Comparison of ENCODE assay signal across 19 cellular contexts in the genomic region with DNA sequence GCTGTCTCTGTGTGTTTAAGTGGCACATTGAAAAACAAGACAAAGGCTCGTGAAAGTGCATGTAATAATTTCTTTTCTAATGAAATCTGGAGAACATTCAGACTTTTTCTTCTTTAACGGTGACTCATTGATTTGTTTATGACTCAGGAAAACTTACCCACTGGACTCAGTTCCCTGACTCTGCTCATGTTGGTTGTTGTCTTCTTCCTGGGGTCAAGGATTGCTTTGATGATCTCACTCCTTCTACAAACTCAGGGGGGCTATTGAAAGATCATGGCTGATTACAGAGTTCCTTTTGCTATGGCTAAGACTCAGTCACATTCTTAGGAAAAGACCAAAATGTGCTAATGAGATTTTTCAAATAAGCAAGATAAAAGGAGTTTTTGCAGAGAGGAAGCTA.
A peak's percentile ranks its signal among the peaks of the same experiment; 100 is the strongest.
DNase-seq lines count a peak whose midpoint lies in the region; ATAC-seq, FAIRE-seq and TF ChIP-seq lines count a peak whose summit lies in the region.
"Had no signal": no experiment of that assay in that cellular context is flagged by ENCODE, and none has a peak within 500 bp of the region (broad histone marks: within the 10 kb centered on the region; RNA-seq: fewer than 3 reads in every experiment).

No MANE protein-coding gene starts in this region.

- intact Hi-C loops in K562 (cut with micrococcal nuclease): no loop called here

- no peaks in the 10 kb centered on the region for H3K9me1 ChIP-seq in K562 (ENCODE audit: control insufficient read depth, insufficient read depth, low read length)

- TF ChIP-seq RAD21 in K562 (CRISPR knock-in tag; conservative IDR thresholded peaks at IDR 0.05 in 1 of 2, IDR thresholded peaks at IDR 0.05 in 1 of 2): no peak

- peaks cover 6% of the 10 kb centered on the region; the same call in 1 of the 2 replicates for H3K9me3 Mint-ChIP-seq in HFFc6
- H3K9me3 Mint-ChIP-seq: activated CD4-positive, alpha-beta memory T cell treated with anti-CD3 and anti-CD28 coated beads, Interleukin-2, amount 10 ng/mL, durations not matched to agents 7 days and 5 days; activated T-helper 2 cell treated with anti-CD3 and anti-CD28 coated beads, Interferon-gamma antibody, Interleukin-2, Interleukin-4, amounts not matched to agents 10 μg/mL and 5 μg/mL and 100 μg/mL, durations not matched to agents 14 hours and 24 hours and 36 hours; stimulated activated naive CD8-positive, alpha-beta T cell treated with anti-CD3 and anti-CD28 coated beads, Interleukin-15, Interleukin-2, amounts not matched to agents 100 ng/mL and 50 ng/mL, for 24 hours had no signal

- H2AFZ ChIP-seq in K562 (ENCODE audit: low read depth, low read length): no peak overlapping the region

- in situ Hi-C loops in K562 (cut with MboI): no loop called here

- TF ChIP-seq CTCF in AG04449 (IDR thresholded peaks at IDR 0.05; ENCODE audit: insufficient read depth, low read length, missing control alignments): no peak
- no peak for TF ChIP-seq CTCF in HFFc6 (IDR thresholded peaks at IDR 0.05)
- no peak for TF ChIP-seq CTCF in K562 (IDR thresholded peaks at IDR 0.05 in 2 of 3, conservative IDR thresholded peaks at IDR 0.05 in 1 of 3; ENCODE audit: insufficient read depth in 2 of 3, low read depth in 1 of 3, low read length in 3 of 3)

- POLR2A ChIA-PET in AG04449 (lab: Yijun Ruan, JAX): no interaction called here
- POLR2A ChIA-PET in K562 (lab: Yijun Ruan, JAX): interaction anchor here (0.5 to 0.8 kb wide), 2 partner anchors 9 to 26 kb away, joined by 3 read pairs; no protein-coding TSS in a partner anchor

- no peaks in the 10 kb centered on the region for H3K79me2 ChIP-seq in K562 (ENCODE audit: control insufficient read depth, insufficient read depth, low read length)

- DNase-seq in AG04449 (ENCODE audit: low read depth, low spot score) (peak; percentile 10), HFFc6 (peak; percentile 53), K562 (ENCODE audit: extremely low read depth in 1 of 4, low spot score in 3 of 4) (no peak), hepatic stellate cell (ENCODE audit: low spot score) (peak; percentile 35), DMS79 treated with DMSO at 0.1 percent for 48 hours (lab: John Stamatoyannopoulos, UW) (no peak), NCI-H524 treated with DMSO at 0.1 percent for 48 hours (lab: John Stamatoyannopoulos, UW) (no peak), T-helper 17 cell (no peak)
- DNase-seq: activated CD4-positive, alpha-beta memory T cell treated with anti-CD3 and anti-CD28 coated beads, Interleukin-2, amount 10 ng/mL, durations not matched to agents 7 days and 5 days; cortex of kidney; left ventricle myocardium superior; naive B cell; NCI-H146; NCI-H510A; uterus had no signal

- H3K4me1 Mint-ChIP-seq in HFFc6 (ENCODE audit: low read depth) (peaks cover 46% of the 10 kb centered on the region), T-helper 17 cell (no peaks in the 10 kb centered on the region)
- H3K4me1 Mint-ChIP-seq: activated CD4-positive, alpha-beta memory T cell treated with anti-CD3 and anti-CD28 coated beads, Interleukin-2, amount 10 ng/mL, durations not matched to agents 7 days and 5 days; naive B cell had no signal

- H3K27me3 Mint-ChIP-seq in HFFc6 (ENCODE audit: insufficient read depth): no peaks in the 10 kb centered on the region; the same call in 1 of the 2 replicates
- H3K27me3 Mint-ChIP-seq in T-helper 17 cell: peaks cover 46% of the 10 kb centered on the region

- no peak for TF ChIP-seq EP300 in K562 (IDR thresholded peaks at IDR 0.05; ENCODE audit: low read length)

- no peak overlapping the region for H3K4me2 ChIP-seq in K562 (ENCODE audit: insufficient read depth, low read length)

- H3K27me3 ChIP-seq in K562 (ENCODE audit: control insufficient read depth in 2 of 2, insufficient read depth in 2 of 2, low read length in 2 of 2): peaks cover 3 to 5% of the 10 kb centered on the region in 2 experiments; a peak in 2 of 5 replicates
- H3K27me3 ChIP-seq: uterus had no signal

- no TSS peak for BruUV-seq in K562 (replicated peaks; lab: Mats Ljungman, UMichigan)

- H3K27ac Mint-ChIP-seq in HFFc6 (peak overlapping the region; percentile 80), T-helper 17 cell (no peak overlapping the region)
- H3K27ac Mint-ChIP-seq: activated CD4-positive, alpha-beta memory T cell treated with anti-CD3 and anti-CD28 coated beads, Interleukin-2, amount 10 ng/mL, durations not matched to agents 7 days and 5 days; activated T-helper 2 cell treated with anti-CD3 and anti-CD28 coated beads, Interferon-gamma antibody, Interleukin-2, Interleukin-4, amounts not matched to agents 10 μg/mL and 5 μg/mL and 100 μg/mL, durations not matched to agents 14 hours and 24 hours and 36 hours; naive B cell; stimulated activated naive CD8-positive, alpha-beta T cell treated with anti-CD3 and anti-CD28 coated beads, Interleukin-15, Interleukin-2, amounts not matched to agents 100 ng/mL and 50 ng/mL, for 24 hours had no signal

- no peak overlapping the region for H3K27ac ChIP-seq in K562 (ENCODE audit: extremely low read depth, low read depth, low read length)
- H3K27ac ChIP-seq: esophagus muscularis mucosa, uterus had no signal

- 0% methylated on average over 2 of the region's 2 CpGs for WGBS in K562 (ENCODE audit: insufficient coverage, low coverage, missing lambda C conversion rate)

- no peak for TF ChIP-seq POLR2A in K562 (conservative IDR thresholded peaks at IDR 0.05)

- H4K20me1 ChIP-seq in K562 (replicated peaks; ENCODE audit: control insufficient read depth, insufficient read depth, low read length): no peaks in the 10 kb centered on the region

- H3K9me3 ChIP-seq in K562 (replicated peaks; ENCODE audit: control insufficient read depth, insufficient read depth, low read depth, low read length): no peaks in the 10 kb centered on the region
- H3K9me3 ChIP-seq in T-helper 17 cell (ENCODE audit: control insufficient read depth, low read length, poor library complexity, severe bottlenecking): no peaks in the 10 kb centered on the region
- H3K9me3 ChIP-seq: esophagus muscularis mucosa, uterus had no signal

- H3K4me3 Mint-ChIP-seq in HFFc6 (peak overlapping the region; percentile 61), T-helper 17 cell (no peak overlapping the region)
- H3K4me3 Mint-ChIP-seq: activated CD4-positive, alpha-beta memory T cell treated with anti-CD3 and anti-CD28 coated beads, Interleukin-2, amount 10 ng/mL, durations not matched to agents 7 days and 5 days; naive B cell; stimulated activated naive CD8-positive, alpha-beta T cell treated with anti-CD3 and anti-CD28 coated beads, Interleukin-15, Interleukin-2, amounts not matched to agents 100 ng/mL and 50 ng/mL, for 24 hours had no signal

- H3K36me3 Mint-ChIP-seq in HFFc6 (ENCODE audit: low read depth) (peaks cover 4% of the 10 kb centered on the region; the same call in 1 of the 2 replicates), T-helper 17 cell (ENCODE audit: low read depth) (no peaks in the 10 kb centered on the region)
- H3K36me3 Mint-ChIP-seq: naive B cell had no signal

- H3K4me3 ChIP-seq in AG04449 (ENCODE audit: low read depth, low read length) (no peak overlapping the region), K562 (no peak overlapping the region)
- H3K4me3 ChIP-seq: esophagus muscularis mucosa, uterus had no signal

- H3K9ac ChIP-seq in K562 (ENCODE audit: insufficient read depth in 1 of 2, low read depth in 2 of 2, low read length in 2 of 2): no peak overlapping the region

- no peak for FAIRE-seq in K562 (lab: Jason Lieb, UNC)
- FAIRE-seq: GM19239 had no signal

- CTCF ChIA-PET in AG04449 (lab: Yijun Ruan, JAX): interaction anchor here (1.3 kb wide), 1 partner anchor 9 kb away, joined by 3 read pairs; no protein-coding TSS in a partner anchor
- CTCF ChIA-PET in K562 (lab: Yijun Ruan, JAX; ENCODE audit: low intra/inter-chr PET ratio): no interaction called here

- no peak for ATAC-seq in K562
- ATAC-seq in HG03460 (IDR thresholded peaks at IDR 0.05; ENCODE audit: unreplicated experiment): no peak
- no peak for ATAC-seq in T-helper 17 cell
- ATAC-seq: left ventricle myocardium superior had no signal

- H3K4me1 ChIP-seq in K562 (replicated peaks in 1 of 2; ENCODE audit: control insufficient read depth in 2 of 2, insufficient read depth in 2 of 2, low read length in 2 of 2): no peaks in the 10 kb centered on the region
- H3K4me1 ChIP-seq: esophagus muscularis mucosa, uterus had no signal

- H3K36me3 ChIP-seq in K562 (ENCODE audit: control insufficient read depth, insufficient read depth, low read length): no peaks in the 10 kb centered on the region
- H3K36me3 ChIP-seq: esophagus muscularis mucosa, uterus had no signal

TF ChIP-seq in K562, 482 proteins besides CTCF, POLR2A, EP300 and RAD21:
- no peak for TF ChIP-seq L3MBTL2 (IDR thresholded peaks at IDR 0.05)
- TF ChIP-seq ERF (CRISPR knock-in tag; IDR thresholded peaks at IDR 0.05): no peak
- TF ChIP-seq, protein P1, sequence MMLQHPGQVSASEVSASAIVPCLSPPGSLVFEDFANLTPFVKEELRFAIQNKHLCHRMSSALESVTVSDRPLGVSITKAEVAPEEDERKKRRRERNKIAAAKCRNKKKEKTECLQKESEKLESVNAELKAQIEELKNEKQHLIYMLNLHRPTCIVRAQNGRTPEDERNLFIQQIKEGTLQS (IDR thresholded peaks at IDR 0.05): peak; percentile 53; the same call in 1 of the 2 replicates
- TF ChIP-seq, protein P1 (CRISPR knock-in tag; conservative IDR thresholded peaks at IDR 0.05): no peak
- TF ChIP-seq UBTF (IDR thresholded peaks at IDR 0.05; ENCODE audit: borderline replicate concordance in 1 of 2, low read depth in 2 of 2, low read length in 2 of 2): no peak

Comparison
In these comparisons a context has a peak if more than half of its experiments do, and no peak if none do; other contexts are left out.
1. DNase-seq: peak in AG04449 (single experiment), HFFc6 (single experiment) and hepatic stellate cell (single experiment); none in K562 (0 of 4), DMS79 treated with DMSO at 0.1 percent for 48 hours (single experiment), NCI-H524 treated with DMSO at 0.1 percent for 48 hours (single experiment) and T-helper 17 cell (0 of 3).